Comparison of ENCODE assay signal across 11 cellular contexts in genomic region chr1:155263067-155263466, GRCh38. TPM values are rescaled to one million over a fixed set of nuclear protein-coding genes. Genes with fewer than 3 reads are reported as not detected.
DNase-seq lines count a peak whose midpoint lies in the region; ATAC-seq and TF ChIP-seq lines count a peak whose summit lies in the region.
"Had no signal": no experiment of that assay in that cellular context is flagged by ENCODE, and none has a peak within 500 bp of the region (broad histone marks: within the 10 kb centered on the region; RNA-seq: fewer than 3 reads in every experiment).

No MANE protein-coding gene starts in this region.

- CTCF ChIA-PET in activated CD8-positive, alpha-beta T cell treated with anti-CD3 and anti-CD28 coated beads, Interleukin-2, amount 10 ng/mL, durations not matched to agents 7 days and 5 days (lab: Charles Lee): interaction anchor here (0.8 to 5.5 kb wide), 2 partner anchors 11 to 61 kb away, joined by 3 to 59 read pairs; no protein-coding TSS in a partner anchor

- peak overlapping the region; percentile 93 for H3K27ac Mint-ChIP-seq in activated CD8-positive, alpha-beta T cell treated with anti-CD3 and anti-CD28 coated beads, Interleukin-2, amount 10 ng/mL, durations not matched to agents 7 days and 5 days

- TF ChIP-seq POLR2A in vagina (IDR thresholded peaks at IDR 0.05): no peak

- H3K9me3 Mint-ChIP-seq in activated CD8-positive, alpha-beta T cell treated with anti-CD3 and anti-CD28 coated beads, Interleukin-2, amount 10 ng/mL, durations not matched to agents 7 days and 5 days (ENCODE audit: insufficient read depth): no peaks in the 10 kb centered on the region

- peaks cover 77% of the 10 kb centered on the region for H3K36me3 Mint-ChIP-seq in activated CD8-positive, alpha-beta T cell treated with anti-CD3 and anti-CD28 coated beads, Interleukin-2, amount 10 ng/mL, durations not matched to agents 7 days and 5 days (ENCODE audit: low read depth)

- H3K4me3 ChIP-seq in right cardiac atrium (ENCODE audit: low read length) (no peak overlapping the region), lower lobe of right lung (peak overlapping the region; percentile 98), vagina (no peak overlapping the region), mucosa of descending colon (no peak overlapping the region)

- H3K4me1 ChIP-seq in right cardiac atrium (ENCODE audit: control insufficient read depth, insufficient read depth, low read length) (peaks cover 7% of the 10 kb centered on the region), lower lobe of right lung (peaks cover 23% of the 10 kb centered on the region), vagina (peaks cover 24% of the 10 kb centered on the region), mucosa of descending colon (ENCODE audit: low read depth) (peaks cover 13% of the 10 kb centered on the region)

- POLR2A ChIA-PET in activated CD8-positive, alpha-beta T cell treated with anti-CD3 and anti-CD28 coated beads, Interleukin-2, amount 10 ng/mL, durations not matched to agents 7 days and 5 days (lab: Charles Lee): interaction anchor here (0.8 to 1.8 kb wide), 2 partner anchors 10 to 45 kb away, joined by 3 to 10 read pairs; partner anchors contain the start of genes CLK2 and FDPS

- H3K4me3 Mint-ChIP-seq in activated CD8-positive, alpha-beta T cell treated with anti-CD3 and anti-CD28 coated beads, Interleukin-2, amount 10 ng/mL, durations not matched to agents 7 days and 5 days: peak overlapping the region; percentile 98

- H3K27ac ChIP-seq in right cardiac atrium (ENCODE audit: low read length) (peak overlapping the region; percentile 34), lower lobe of right lung (peak overlapping the region; percentile 87), vagina (peak overlapping the region; percentile 70)

- intact Hi-C loops in right cardiac atrium (cut with DNase I) (loop anchor here in 1 of 4 donors (10.0 kb wide), 1 partner anchor 252 kb away; no protein-coding TSS in a partner anchor), left ventricle myocardium superior (cut with micrococcal nuclease) (no loop called here), lower lobe of right lung (cut with DNase I) (no loop called here), vagina (cut with DNase I) (no loop called here), mucosa of descending colon (cut with DNase I, micrococcal nuclease) (no loop called here)

- TF ChIP-seq CTCF in lower lobe of right lung (IDR thresholded peaks at IDR 0.05): no peak
- TF ChIP-seq CTCF in vagina (IDR thresholded peaks at IDR 0.05): no peak
- no peak for TF ChIP-seq CTCF in mucosa of descending colon (IDR thresholded peaks at IDR 0.05)

- no peaks in the 10 kb centered on the region for H3K27me3 Mint-ChIP-seq in activated CD8-positive, alpha-beta T cell treated with anti-CD3 and anti-CD28 coated beads, Interleukin-2, amount 10 ng/mL, durations not matched to agents 7 days and 5 days (ENCODE audit: low read depth)

- no peaks in the 10 kb centered on the region for H3K27me3 ChIP-seq in right cardiac atrium (ENCODE audit: control insufficient read depth, insufficient read depth)
- no peaks in the 10 kb centered on the region for H3K27me3 ChIP-seq in lower lobe of right lung (ENCODE audit: low read depth)
- H3K27me3 ChIP-seq in vagina: no peaks in the 10 kb centered on the region

- H3K36me3 ChIP-seq in lower lobe of right lung (peaks cover 76% of the 10 kb centered on the region), vagina (peaks cover 0 to 57% of the 10 kb centered on the region in 2 donors), mucosa of descending colon (ENCODE audit: low read depth) (peaks cover 10% of the 10 kb centered on the region)

- H3K4me1 Mint-ChIP-seq in activated CD8-positive, alpha-beta T cell treated with anti-CD3 and anti-CD28 coated beads, Interleukin-2, amount 10 ng/mL, durations not matched to agents 7 days and 5 days (ENCODE audit: low read depth): peaks cover 42% of the 10 kb centered on the region

- no peak for ATAC-seq in right cardiac atrium
- no peak for ATAC-seq in left ventricle myocardium superior
- no peak for ATAC-seq in activated CD8-positive, alpha-beta T cell treated with anti-CD3 and anti-CD28 coated beads, Interleukin-2, amount 10 ng/mL, durations not matched to agents 7 days and 5 days
- ATAC-seq in lower lobe of right lung: no peak
- ATAC-seq in HG03378 (IDR thresholded peaks at IDR 0.05; ENCODE audit: unreplicated experiment): no peak
- no peak for ATAC-seq in mucosa of descending colon

- DNase-seq in right cardiac atrium (no peak), left ventricle myocardium superior (no peak), lower lobe of right lung (no peak), vagina (ENCODE audit: extremely low spot score in 2 of 2) (no peak), NCI-H69 (lab: John Stamatoyannopoulos, UW) (no peak), mucosa of descending colon (no peak)
- no peak for DNase-seq in activated CD8-positive, alpha-beta T cell treated with anti-CD3 and anti-CD28 coated beads, Interleukin-2, amount 10 ng/mL, durations not matched to agents 7 days and 5 days
- DNase-seq: activated CD8-positive, alpha-beta memory T cell treated with anti-CD3 and anti-CD28 coated beads, Interleukin-2, amount 50 U/mL, for 4 hours; stimulated activated CD4-positive, alpha-beta T cell treated with anti-CD3 and anti-CD28 coated beads, Interleukin-12 subunit alpha, Interleukin-12 subunit beta, amount 100 ng/mL, for 4 hours; stimulated activated naive CD8-positive, alpha-beta T cell treated with anti-CD3 and anti-CD28 coated beads, Interleukin-15, Interleukin-2, amounts not matched to agents 100 U/mL and 50 U/mL, for 24 hours had no signal

- 87% methylated on average over 11 of the region's 11 CpGs for WGBS in right cardiac atrium

- no peaks in the 10 kb centered on the region for H3K9me3 ChIP-seq in right cardiac atrium (ENCODE audit: control insufficient read depth, low read length)
- H3K9me3 ChIP-seq in lower lobe of right lung: no peaks in the 10 kb centered on the region
- no peaks in the 10 kb centered on the region for H3K9me3 ChIP-seq in vagina
- no peaks in the 10 kb centered on the region for H3K9me3 ChIP-seq in mucosa of descending colon

RNA-seq across cellular contexts. Expression of gene SCAMP3, which starts 0.9 kb away (rescaled TPM):
- 10 to 100 TPM; 50.3 to 65.2 (median 54.9) TPM for total RNA-seq in right cardiac atrium
- 59.3 TPM for polyA plus RNA-seq in right cardiac atrium
- total RNA-seq in left ventricle myocardium superior: 62.7 TPM
- 10 to 100 TPM; 77.9 to 84.2 TPM for total RNA-seq in activated CD8-positive, alpha-beta T cell treated with anti-CD3 and anti-CD28 coated beads, Interleukin-2, amount 10 ng/mL, durations not matched to agents 7 days and 5 days
- total RNA-seq in lower lobe of right lung: 70.2 TPM
- 44.7 TPM for total RNA-seq in vagina
- total RNA-seq in mucosa of descending colon: 10 to 100 TPM; 43.6 to 53.4 (median 46.8) TPM

RNA-seq across cellular contexts. Expression of gene ENTREP3, which starts 7.8 kb away (rescaled TPM):
- total RNA-seq in right cardiac atrium (10 to 100 TPM; 14.2 to 22.3 (median 15.8) TPM), left ventricle myocardium superior (15.0 TPM), lower lobe of right lung (22.9 TPM), vagina (21.1 TPM), mucosa of descending colon (10 to 100 TPM; 16.9 to 42.6 (median 20.4) TPM)
- 9.4 TPM for polyA plus RNA-seq in right cardiac atrium
- total RNA-seq in activated CD8-positive, alpha-beta T cell treated with anti-CD3 and anti-CD28 coated beads, Interleukin-2, amount 10 ng/mL, durations not matched to agents 7 days and 5 days: 10 to 100 TPM; 29.3 to 29.7 TPM

RNA-seq across cellular contexts. Expression of gene CLK2, which starts 10.2 kb away (rescaled TPM):
- total RNA-seq in right cardiac atrium (10 to 100 TPM; 19.4 to 26.2 (median 22.5) TPM), left ventricle myocardium superior (18.9 TPM), lower lobe of right lung (51.1 TPM), vagina (48.1 TPM), mucosa of descending colon (10 to 100 TPM; 43.7 to 51.7 (median 47.8) TPM)
- 21.8 TPM for polyA plus RNA-seq in right cardiac atrium
- 100 to 1,000 TPM; 101 to 104 TPM for total RNA-seq in activated CD8-positive, alpha-beta T cell treated with anti-CD3 and anti-CD28 coated beads, Interleukin-2, amount 10 ng/mL, durations not matched to agents 7 days and 5 days

RNA-seq across cellular contexts. Expression of gene HCN3, which starts 14.2 kb away (rescaled TPM):
- total RNA-seq in right cardiac atrium: 1 to 10 TPM in 2 of 4 donors, under 1 TPM in 2; 0.92 to 1.4 (median 1.1) TPM
- 0.77 TPM for polyA plus RNA-seq in right cardiac atrium
- total RNA-seq in left ventricle myocardium superior: 1.5 TPM
- total RNA-seq in activated CD8-positive, alpha-beta T cell treated with anti-CD3 and anti-CD28 coated beads, Interleukin-2, amount 10 ng/mL, durations not matched to agents 7 days and 5 days: 1 to 10 TPM; 4.9 to 5.1 TPM
- 4.2 TPM for total RNA-seq in lower lobe of right lung
- total RNA-seq in vagina: 4.2 TPM
- total RNA-seq in mucosa of descending colon: 10 to 100 TPM; 10.3 to 15.6 (median 10.8) TPM

RNA-seq across cellular contexts. Expression of gene PKLR, which starts 38.2 kb away (rescaled TPM):
- total RNA-seq in right cardiac atrium (not detected), left ventricle myocardium superior (not detected), lower lobe of right lung (not detected), vagina (not detected), mucosa of descending colon (1 to 10 TPM in 2 of 3 donors, under 1 TPM in 1; 0.63 to 2.0 (median 1.5) TPM)
- polyA plus RNA-seq in right cardiac atrium: not detected
- not detected for total RNA-seq in activated CD8-positive, alpha-beta T cell treated with anti-CD3 and anti-CD28 coated beads, Interleukin-2, amount 10 ng/mL, durations not matched to agents 7 days and 5 days

Comparison
In these comparisons a context has a peak if more than half of its experiments do, and no peak if none do; other contexts are left out.
1. H3K27ac ChIP-seq: peak in every context shown above with its lines; median percentile 87 in lower lobe of right lung; 70 in vagina; 34 in right cardiac atrium.